In genomic region chr6:118553132-118553531, GRCh38 we compare ENCODE assay signal across 1 cellular context.
TF ChIP-seq lines count a peak whose summit lies in the region.

No MANE protein-coding gene starts in this region.

TF ChIP-seq in K562, 482 proteins besides CTCF, POLR2A, EP300 and RAD21 (continued from another document):
- no peak for TF ChIP-seq E2F4 (CRISPR knock-in tag; IDR thresholded peaks at IDR 0.05; ENCODE audit: low read depth)
- TF ChIP-seq MEIS2 (IDR thresholded peaks at IDR 0.05; ENCODE audit: partially characterized antibody) = peak; percentile 97
- TF ChIP-seq ZNF384 (IDR thresholded peaks at IDR 0.05; ENCODE audit: low read depth, low read length) = 0 out of 2 replicates have a peak, but pooled peaks have one; percentile 11
- TF ChIP-seq MEF2D (tag; conservative IDR thresholded peaks at IDR 0.05; ENCODE audit: low read depth) = peak; percentile 89
- peak; percentile 14; the same call in 1 of the 2 replicates for TF ChIP-seq ARID1B (IDR thresholded peaks at IDR 0.05)
- no peak for TF ChIP-seq ZKSCAN3 (CRISPR knock-in tag; IDR thresholded peaks at IDR 0.05)
- peak; percentile 65 for TF ChIP-seq MEF2A (IDR thresholded peaks at IDR 0.05; ENCODE audit: control insufficient read depth, low read depth, low read length)
- TF ChIP-seq SOX6 (IDR thresholded peaks at IDR 0.05) = peak; percentile 80
- no peak for TF ChIP-seq PBX2 (CRISPR knock-in tag; IDR thresholded peaks at IDR 0.05; ENCODE audit: low read depth)
- peak; percentile 93 for TF ChIP-seq PBX2 (tag; conservative IDR thresholded peaks at IDR 0.05; ENCODE audit: low read depth)
- peak; percentile 92 for TF ChIP-seq PKNOX1 (IDR thresholded peaks at IDR 0.05)
- peak; percentile 49; the same call in 1 of the 2 replicates for TF ChIP-seq FOXJ2 (tag; IDR thresholded peaks at IDR 0.05)
